ENCODE assay signal across 9 cellular contexts in genomic region chr3:69353492-69353891, GRCh38. TPM values are rescaled to one million over a fixed set of nuclear protein-coding genes. Genes with fewer than 3 reads are reported as not detected.
A peak's percentile ranks its signal among the peaks of the same experiment; 100 is the strongest.
DNase-seq lines count a peak whose midpoint lies in the region; ATAC-seq, FAIRE-seq and TF ChIP-seq lines count a peak whose summit lies in the region.
"Had no signal": no experiment of that assay in that cellular context is flagged by ENCODE, and none has a peak within 500 bp of the region (broad histone marks: within the 10 kb centered on the region; RNA-seq: fewer than 3 reads in every experiment).

No MANE protein-coding gene starts in this region.

- H3K4me1 Mint-ChIP-seq in activated T-cell treated with anti-CD3 and anti-CD28 coated beads, Interleukin-2, amount 50 U/mL, for 24 hours (ENCODE audit: low read depth), result peaks cover 19% of the 10 kb centered on the region
- peaks cover 16% of the 10 kb centered on the region for H3K4me1 Mint-ChIP-seq in activated naive CD8-positive, alpha-beta T cell treated with anti-CD3 and anti-CD28 coated beads for 36 hours

- no peaks in the 10 kb centered on the region for H3K4me1 ChIP-seq in tibial artery

- intact Hi-C loops in tibial artery (cut with DNase I; ENCODE audit: low total_unique reads), result no loop called here

- ATAC-seq in left lobe of liver, result peak; percentile 51

- no peaks in the 10 kb centered on the region for H3K36me3 ChIP-seq in tibial artery

- no peaks in the 10 kb centered on the region for H3K36me3 Mint-ChIP-seq in activated T-cell treated with anti-CD3 and anti-CD28 coated beads, Interleukin-2, amount 50 U/mL, for 24 hours (ENCODE audit: low read depth)
- H3K36me3 Mint-ChIP-seq in activated naive CD8-positive, alpha-beta T cell treated with anti-CD3 and anti-CD28 coated beads for 36 hours, result no peaks in the 10 kb centered on the region

- H3K27me3 Mint-ChIP-seq in activated T-cell treated with anti-CD3 and anti-CD28 coated beads, Interleukin-2, amount 50 U/mL, for 24 hours, result peaks cover 30% of the 10 kb centered on the region
- peaks cover 36% of the 10 kb centered on the region for H3K27me3 Mint-ChIP-seq in activated naive CD8-positive, alpha-beta T cell treated with anti-CD3 and anti-CD28 coated beads for 36 hours

- no peaks in the 10 kb centered on the region for H3K9me3 Mint-ChIP-seq in activated T-cell treated with anti-CD3 and anti-CD28 coated beads, Interleukin-2, amount 50 U/mL, for 24 hours
- no peaks in the 10 kb centered on the region for H3K9me3 Mint-ChIP-seq in activated naive CD8-positive, alpha-beta T cell treated with anti-CD3 and anti-CD28 coated beads for 36 hours

- no peak for DNase-seq in activated T-cell treated with anti-CD3 and anti-CD28 coated beads, Interleukin-2, amount 50 U/mL, for 24 hours
- no peak for DNase-seq in activated T-cell treated with anti-CD3 and anti-CD28 coated beads, Interleukin-2, amount 50 U/mL, for 1 hour
- DNase-seq in activated naive CD8-positive, alpha-beta T cell treated with anti-CD3 and anti-CD28 coated beads for 36 hours, result no peak
- DNase-seq in left lobe of liver (ENCODE audit: low spot score) (no peak), tibial artery (peak in 1 of 2 donors; percentile 37), D721Med (ENCODE audit: insufficient read length, low spot score) (no peak), NCI-H2029 treated with DMSO at 0.1 percent for 48 hours (lab: John Stamatoyannopoulos, UW) (no peak), DMS114 treated with DMSO at 0.1 percent for 48 hours (lab: John Stamatoyannopoulos, UW; ENCODE audit: unreplicated experiment) (no peak)
- DNase-seq: nephron progenitor cell had no signal

- H3K27ac Mint-ChIP-seq in activated T-cell treated with anti-CD3 and anti-CD28 coated beads, Interleukin-2, amount 50 U/mL, for 24 hours, result peak overlapping the region; percentile 13
- no peak overlapping the region for H3K27ac Mint-ChIP-seq in activated naive CD8-positive, alpha-beta T cell treated with anti-CD3 and anti-CD28 coated beads for 36 hours
- H3K27ac Mint-ChIP-seq: nephron progenitor cell had no signal

- no peaks in the 10 kb centered on the region for H3K9me3 ChIP-seq in tibial artery

- no peak for FAIRE-seq in D721Med (lab: Jason Lieb, UNC)

- no peaks in the 10 kb centered on the region for H3K27me3 ChIP-seq in tibial artery

- peak overlapping the region; percentile 54 for H3K4me3 Mint-ChIP-seq in activated T-cell treated with anti-CD3 and anti-CD28 coated beads, Interleukin-2, amount 50 U/mL, for 24 hours
- H3K4me3 Mint-ChIP-seq in activated naive CD8-positive, alpha-beta T cell treated with anti-CD3 and anti-CD28 coated beads for 36 hours, result peak overlapping the region; percentile 62
- H3K4me3 Mint-ChIP-seq: nephron progenitor cell had no signal

- peak overlapping the region; percentile 5 to 34 for H3K4me3 ChIP-seq in tibial artery

- TF ChIP-seq CTCF in tibial artery (IDR thresholded peaks at IDR 0.05), result no peak
- no peak for TF ChIP-seq CTCF in D721Med (IDR thresholded peaks at IDR 0.05; ENCODE audit: insufficient read depth, missing control alignments)

- peak overlapping the region in 1 of 2 donors; percentile 23 for H3K27ac ChIP-seq in tibial artery

RNA-seq across cellular contexts. Expression of gene FRMD4B, which starts 32.4 kb away (rescaled TPM):
- 1 to 10 TPM; 6.1 to 7.1 TPM for total RNA-seq in activated naive CD8-positive, alpha-beta T cell treated with anti-CD3 and anti-CD28 coated beads for 36 hours
- 12.8 TPM for total RNA-seq in left lobe of liver
